1 cellular context compared by ENCODE assay signal in the genomic region with DNA sequence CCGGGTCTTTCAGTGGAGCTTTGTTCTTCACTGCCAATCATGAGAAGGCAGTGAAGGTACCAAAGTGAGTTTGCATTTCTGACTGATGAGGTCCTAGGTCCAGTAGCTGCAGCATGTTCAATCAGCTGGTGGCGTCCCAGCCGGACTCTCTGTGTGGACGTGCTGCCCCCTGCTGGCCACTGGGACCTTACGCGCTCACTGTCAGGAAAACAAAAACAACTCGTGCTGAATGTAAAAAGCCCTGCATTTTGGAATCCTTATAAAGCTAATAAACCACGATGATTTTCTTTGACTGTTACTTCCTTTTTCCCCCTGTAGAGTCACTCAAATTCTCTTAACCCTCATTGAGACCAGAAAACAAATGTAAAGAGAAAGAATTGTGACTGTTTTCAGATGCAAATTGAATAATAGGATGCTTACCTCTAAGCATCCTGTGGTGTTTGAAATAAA.
TF ChIP-seq lines count a peak whose summit lies in the region.

No MANE protein-coding gene starts in this region.

TF ChIP-seq in HEK293, 187 proteins besides CTCF, POLR2A, EP300 and RAD21 (continued from another document):
- peak; percentile 97 for TF ChIP-seq ZNF654 (tag by site-specific recombination; IDR thresholded peaks at IDR 0.05; ENCODE audit: low read depth)
- no peak for TF ChIP-seq ZFP37 (tag by site-specific recombination; IDR thresholded peaks at IDR 0.05)
- TF ChIP-seq ZSCAN30 (tag by site-specific recombination; IDR thresholded peaks at IDR 0.05) = no peak
- TF ChIP-seq, protein P1, sequence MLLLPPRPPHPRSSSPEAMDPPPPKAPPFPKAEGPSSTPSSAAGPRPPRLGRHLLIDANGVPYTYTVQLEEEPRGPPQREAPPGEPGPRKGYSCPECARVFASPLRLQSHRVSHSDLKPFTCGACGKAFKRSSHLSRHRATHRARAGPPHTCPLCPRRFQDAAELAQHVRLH (tag by site-specific recombination; IDR thresholded peaks at IDR 0.05) = no peak
- no peak for TF ChIP-seq MYNN (tag by site-specific recombination; IDR thresholded peaks at IDR 0.05; ENCODE audit: borderline replicate concordance)
- no peak for TF ChIP-seq WT1 (tag by site-specific recombination; IDR thresholded peaks at IDR 0.05)
- TF ChIP-seq ZNF2 (tag by site-specific recombination; IDR thresholded peaks at IDR 0.05) = peak; percentile 54; the same call in 1 of the 2 replicates
- no peak for TF ChIP-seq ZSCAN16 (tag by site-specific recombination; IDR thresholded peaks at IDR 0.05)
- TF ChIP-seq KLF16 (tag by site-specific recombination; IDR thresholded peaks at IDR 0.05) = no peak
- TF ChIP-seq ZNF660 (tag by site-specific recombination; IDR thresholded peaks at IDR 0.05) = peak; percentile 87
- peak; percentile 41; the same call in 1 of the 2 replicates for TF ChIP-seq OSR2 (tag by site-specific recombination; IDR thresholded peaks at IDR 0.05)
- no peak for TF ChIP-seq ZNF24 (tag by site-specific recombination; IDR thresholded peaks at IDR 0.05)
- no peak for TF ChIP-seq KLF8 (tag by site-specific recombination; IDR thresholded peaks at IDR 0.05)
